Comparison of ENCODE assay signal across 17 cellular contexts in genomic region chr17:42782402-42783061, GRCh38. TPM values are rescaled to one million over a fixed set of nuclear protein-coding genes. Genes with fewer than 3 reads are reported as not detected.
DNase-seq lines count a peak whose midpoint lies in the region; ATAC-seq and TF ChIP-seq lines count a peak whose summit lies in the region.
"Had no signal": no experiment of that assay in that cellular context is flagged by ENCODE, and none has a peak within 500 bp of the region (broad histone marks: within the 10 kb centered on the region; RNA-seq: fewer than 3 reads in every experiment).

No MANE protein-coding gene starts in this region.

- POLR2A ChIA-PET in IMR-90 (lab: Charles Lee; ENCODE audit: unreplicated experiment) = no interaction called here

- 42% methylated on average over 7 of the region's 20 CpGs; no CpG with 5 or more reads in 1 of the 2 experiments for WGBS in IMR-90 (ENCODE audit: extremely low coverage in 2 of 2, insufficient read length in 1 of 2), 2 experiments

- peak overlapping the region; percentile 92 for H3K4ac ChIP-seq in IMR-90 (ENCODE audit: low read depth, low read length)

- H3K18ac ChIP-seq in IMR-90 (ENCODE audit: low read depth, low read length) = no peak overlapping the region

- H3K56ac ChIP-seq in IMR-90 (ENCODE audit: extremely low read depth, insufficient read depth, low read length) = no peak overlapping the region

- no peaks in the 10 kb centered on the region for H3K9me3 ChIP-seq in IMR-90 (ENCODE audit: control insufficient read depth, insufficient read depth, low read length)
- H3K9me3 ChIP-seq: gastrocnemius medialis, pancreas had no signal

- in situ Hi-C loops in IMR-90 (cut with MboI; ENCODE audit: low sequenced_read_pairs) = no loop called here

- peak overlapping the region; percentile 98 for H2AK9ac ChIP-seq in IMR-90 (replicated peaks; ENCODE audit: low read depth, low read length, poor library complexity)

- H2BK20ac ChIP-seq in IMR-90 (ENCODE audit: low read depth, low read length) = peak overlapping the region; percentile 99

- H3K36me3 ChIP-seq in ACC112 (ENCODE audit: insufficient read depth, low read length) (peaks cover 5% of the 10 kb centered on the region; the same call in 1 of the 2 replicates), IMR-90 (ENCODE audit: control insufficient read depth, insufficient read depth, low read length) (peaks cover 16% of the 10 kb centered on the region)

- TF ChIP-seq RAD21 in IMR-90 (IDR thresholded peaks at IDR 0.05; ENCODE audit: low read length) = no peak

- H3K36me3 Mint-ChIP-seq in endothelial cell (ENCODE audit: low read depth, unreplicated experiment) = peaks cover 12% of the 10 kb centered on the region
- no peaks in the 10 kb centered on the region for H3K36me3 Mint-ChIP-seq in nephron progenitor cell (ENCODE audit: low read depth)

- ATAC-seq in IMR-90 (ENCODE audit: low read depth) (no peak), GM21737 (IDR thresholded peaks at IDR 0.05; ENCODE audit: unreplicated experiment) (no peak), HG02763 (IDR thresholded peaks at IDR 0.05; ENCODE audit: unreplicated experiment) (no peak), HG03159 (IDR thresholded peaks at IDR 0.05; ENCODE audit: unreplicated experiment) (no peak)
- ATAC-seq: gastrocnemius medialis, pancreas, T-cell, WTC11 had no signal

- H3K9me1 ChIP-seq in IMR-90 (ENCODE audit: insufficient read depth, low read length) = peaks cover 31% of the 10 kb centered on the region

- H2BK5ac ChIP-seq in IMR-90 (ENCODE audit: low read depth, low read length, poor library complexity, severe bottlenecking) = peak overlapping the region; percentile 66

- TF ChIP-seq POLR2A in IMR-90 (IDR thresholded peaks at IDR 0.05; ENCODE audit: low read depth, low read length) = no peak

- H3K79me1 ChIP-seq in IMR-90 (ENCODE audit: low read depth in 1 of 2, low read length in 2 of 2) = peaks cover 0 to 50% of the 10 kb centered on the region in 2 experiments

- H3K27ac ChIP-seq in ACC112 (ENCODE audit: low read depth, low read length) (peak overlapping the region; percentile 44), IMR-90 (ENCODE audit: insufficient read depth, low read length) (peak overlapping the region; percentile 16; the same call in 1 of the 2 replicates)
- H3K27ac ChIP-seq: gastrocnemius medialis, pancreas had no signal

- H3K4me3 ChIP-seq in ACC112 (ENCODE audit: low read depth, low read length) (peak overlapping the region; percentile 81), IMR-90 (ENCODE audit: insufficient read depth, low read depth, low read length) (no peak overlapping the region)
- H3K4me3 ChIP-seq: gastrocnemius medialis, pancreas had no signal

- H3K4me3 Mint-ChIP-seq in endothelial cell (ENCODE audit: unreplicated experiment) = peak overlapping the region; percentile 6
- H3K4me3 Mint-ChIP-seq in nephron progenitor cell = peak overlapping the region; percentile 3
- H3K4me3 Mint-ChIP-seq: T-cell had no signal

- peak overlapping the region; percentile 90 for H4K91ac ChIP-seq in IMR-90 (ENCODE audit: insufficient read depth, low read depth, low read length)

- dilution Hi-C loops in IMR-90 (cut with HindIII; ENCODE audit: low sequenced_read_pairs, unreplicated experiment) = no loop called here

- intact Hi-C loops in IMR-90 (cut with micrococcal nuclease) = no loop called here

- H3K4me1 ChIP-seq in ACC112 (ENCODE audit: control insufficient read depth, insufficient read depth, low read length, unreplicated experiment) (peaks cover 28% of the 10 kb centered on the region), IMR-90 (ENCODE audit: control insufficient read depth, insufficient read depth, low read length) (peaks cover 26% of the 10 kb centered on the region)

- peak overlapping the region; percentile 4 for H2BK15ac ChIP-seq in IMR-90 (ENCODE audit: low read depth, low read length)

- H3K14ac ChIP-seq in IMR-90 (replicated peaks; ENCODE audit: low read depth, low read length) = peak overlapping the region; percentile 86

- H4K5ac ChIP-seq in IMR-90 (ENCODE audit: low read depth, low read length) = no peak overlapping the region; the same call in 1 of the 2 replicates

- DNase-seq in IMR-90 (no peak), endothelial cell (ENCODE audit: low spot score) (no peak), nephron progenitor cell (no peak), iPS-NIHi7 (ENCODE audit: extremely low spot score) (no peak)
- DNase-seq: activated gamma-delta T cell, aorta, gastrocnemius medialis, midbrain, NCI-H1092, NCI-H82, pancreas, T-cell had no signal

- peak overlapping the region; percentile 0 to 86; a peak in 3 of 4 replicates for H4K8ac ChIP-seq in IMR-90 (ENCODE audit: low read depth in 2 of 2, low read length in 2 of 2)

- H3K27me3 ChIP-seq in ACC112 (ENCODE audit: insufficient read depth, low read length) (no peaks in the 10 kb centered on the region), IMR-90 (ENCODE audit: control insufficient read depth, insufficient read depth, low read length) (no peaks in the 10 kb centered on the region)

- H2AFZ ChIP-seq in ACC112 (ENCODE audit: low read length, unreplicated experiment) (no peak overlapping the region), IMR-90 (replicated peaks; ENCODE audit: low read length, poor library complexity) (peak overlapping the region; percentile 13)

- peak overlapping the region; percentile 99 for H2AK5ac ChIP-seq in IMR-90 (ENCODE audit: low read depth, low read length)

- H2BK120ac ChIP-seq in IMR-90 (ENCODE audit: low read depth, low read length) = peak overlapping the region; percentile 93

- peaks cover 18% of the 10 kb centered on the region for H3K79me2 ChIP-seq in ACC112 (ENCODE audit: control insufficient read depth, insufficient read depth, low read length, unreplicated experiment)

- CTCF ChIA-PET in IMR-90 (lab: Yijun Ruan, JAX) = no interaction called here

- peaks cover 13% of the 10 kb centered on the region for H3K27me3 Mint-ChIP-seq in endothelial cell (ENCODE audit: unreplicated experiment)
- peaks cover 61% of the 10 kb centered on the region for H3K27me3 Mint-ChIP-seq in nephron progenitor cell (ENCODE audit: low read depth, poor library complexity)

- no peak for TF ChIP-seq CTCF in IMR-90 (conservative IDR thresholded peaks at IDR 0.05; ENCODE audit: low read depth, low read length)
- no peak for TF ChIP-seq CTCF in endothelial cell (IDR thresholded peaks at IDR 0.05; ENCODE audit: unreplicated experiment)
- TF ChIP-seq CTCF in nephron progenitor cell (IDR thresholded peaks at IDR 0.05) = no peak

- H3K4me2 ChIP-seq in IMR-90 (ENCODE audit: low read depth, low read length) = peak overlapping the region; percentile 23

- peak overlapping the region; percentile 81 for H3K27ac Mint-ChIP-seq in endothelial cell (ENCODE audit: unreplicated experiment)
- H3K27ac Mint-ChIP-seq in nephron progenitor cell = no peak overlapping the region
- H3K27ac Mint-ChIP-seq: WTC11 had no signal

- H4K20me1 ChIP-seq in IMR-90 (ENCODE audit: insufficient read depth, low read length) = no peaks in the 10 kb centered on the region

- no TSS peak for BruUV-seq in IMR-90 (replicated peaks; lab: Mats Ljungman, UMichigan)

- H3K4me1 Mint-ChIP-seq in endothelial cell (ENCODE audit: unreplicated experiment) (peaks cover 28% of the 10 kb centered on the region), nephron progenitor cell (peaks cover 34% of the 10 kb centered on the region)

- H3K9ac ChIP-seq in IMR-90 (ENCODE audit: low read depth, low read length) = peak overlapping the region; percentile 26; the same call in 1 of the 2 replicates

- H3K23ac ChIP-seq in IMR-90 (ENCODE audit: low read depth, low read length) = peak overlapping the region; percentile 73; the same call in 1 of the 2 replicates

- H3K9me3 Mint-ChIP-seq in endothelial cell (ENCODE audit: unreplicated experiment) (no peaks in the 10 kb centered on the region), nephron progenitor cell (no peaks in the 10 kb centered on the region)
- H3K9me3 Mint-ChIP-seq: T-cell, WTC11 had no signal

TF ChIP-seq in IMR-90, 13 proteins besides CTCF, POLR2A, EP300 and RAD21 (continues in another document):
- no peak for TF ChIP-seq NFE2L2 (IDR thresholded peaks at IDR 0.05; ENCODE audit: low read depth, low read length)
- TF ChIP-seq SMC3 (IDR thresholded peaks at IDR 0.05; ENCODE audit: low read depth, low read length) = no peak
- TF ChIP-seq FOS (IDR thresholded peaks at IDR 0.05; ENCODE audit: low read depth, low read length) = no peak
- TF ChIP-seq BHLHE40 (IDR thresholded peaks at IDR 0.05; ENCODE audit: low read depth, low read length) = no peak
- no peak for TF ChIP-seq MAFK (IDR thresholded peaks at IDR 0.05; ENCODE audit: low read depth, low read length)

RNA-seq across cellular contexts. Expression of gene WNK4, which starts 2.1 kb away (rescaled TPM):
- total RNA-seq in IMR-90 (2012; rRNA removed) (1.3 and 1.9 TPM in 2 replicates), endothelial cell (ENCODE audit: unreplicated experiment) (8.9 TPM)
- 15.1 and 16.2 TPM in 2 replicates for polyA plus RNA-seq in IMR-90 (2012; rRNA removed)
- 6.8 and 7.9 TPM in 2 replicates for polyA plus RNA-seq in IMR-90 (2012; cell fraction: cytosol; rRNA removed)
- 41.3 and 74.4 TPM in 2 replicates for polyA plus RNA-seq in IMR-90 (2012; cell fraction: nucleus; rRNA removed; ENCODE audit: low replicate concordance)
- total RNA-seq: gastrocnemius medialis had no signal

RNA-seq across cellular contexts. Expression of gene VPS25, which starts 9.3 kb away (rescaled TPM):
- total RNA-seq in IMR-90 (2012; rRNA removed) = 71.3 and 78.3 TPM in 2 replicates
- polyA plus RNA-seq in IMR-90 (2012; rRNA removed) = 127 and 130 TPM in 2 replicates
- polyA plus RNA-seq in IMR-90 (2012; cell fraction: cytosol; rRNA removed) = 52.7 and 94.7 TPM in 2 replicates
- 59.9 and 91.1 TPM in 2 replicates for polyA plus RNA-seq in IMR-90 (2012; cell fraction: nucleus; rRNA removed; ENCODE audit: low replicate concordance)
- 39.4 TPM for total RNA-seq in endothelial cell (ENCODE audit: unreplicated experiment)

RNA-seq across cellular contexts. Expression of gene COA3, which starts 16.0 kb away (rescaled TPM):
- total RNA-seq in IMR-90 (2012; rRNA removed) (50.5 and 78.1 TPM in 2 replicates), endothelial cell (ENCODE audit: unreplicated experiment) (60.3 TPM)
- 66.8 and 75.9 TPM in 2 replicates for polyA plus RNA-seq in IMR-90 (2012; rRNA removed)
- 98.0 and 195 TPM in 2 replicates for polyA plus RNA-seq in IMR-90 (2012; cell fraction: cytosol; rRNA removed)
- 20.9 and 24.9 TPM in 2 replicates for polyA plus RNA-seq in IMR-90 (2012; cell fraction: nucleus; rRNA removed; ENCODE audit: low replicate concordance)

RNA-seq across cellular contexts. Expression of gene CNTD1, which starts 16.1 kb away (rescaled TPM):
- total RNA-seq in IMR-90 (2012; rRNA removed) (not detected in 2 replicates), endothelial cell (ENCODE audit: unreplicated experiment) (0.59 TPM)
- not detected in 2 replicates for polyA plus RNA-seq in IMR-90 (2012; rRNA removed)
- not detected in 2 replicates for polyA plus RNA-seq in IMR-90 (2012; cell fraction: cytosol; rRNA removed)
- not detected in 2 replicates for polyA plus RNA-seq in IMR-90 (2012; cell fraction: nucleus; rRNA removed; ENCODE audit: low replicate concordance)
- total RNA-seq: gastrocnemius medialis, T-cell, WTC11 had no signal

RNA-seq across cellular contexts. Expression of gene RAMP2, which starts 21.5 kb away (rescaled TPM):
- total RNA-seq in IMR-90 (2012; rRNA removed) (0.18 and 0.28 TPM in 2 replicates), endothelial cell (ENCODE audit: unreplicated experiment) (630 TPM)
- 1.6 and 2.5 TPM in 2 replicates for polyA plus RNA-seq in IMR-90 (2012; rRNA removed)
- 1.7 and 1.8 TPM in 2 replicates for polyA plus RNA-seq in IMR-90 (2012; cell fraction: cytosol; rRNA removed)
- 0.16 and 0.25 TPM in 2 replicates for polyA plus RNA-seq in IMR-90 (2012; cell fraction: nucleus; rRNA removed; ENCODE audit: low replicate concordance)
- total RNA-seq: T-cell had no signal
